Comparison of ENCODE assay signal across 35 cellular contexts in the genomic region with DNA sequence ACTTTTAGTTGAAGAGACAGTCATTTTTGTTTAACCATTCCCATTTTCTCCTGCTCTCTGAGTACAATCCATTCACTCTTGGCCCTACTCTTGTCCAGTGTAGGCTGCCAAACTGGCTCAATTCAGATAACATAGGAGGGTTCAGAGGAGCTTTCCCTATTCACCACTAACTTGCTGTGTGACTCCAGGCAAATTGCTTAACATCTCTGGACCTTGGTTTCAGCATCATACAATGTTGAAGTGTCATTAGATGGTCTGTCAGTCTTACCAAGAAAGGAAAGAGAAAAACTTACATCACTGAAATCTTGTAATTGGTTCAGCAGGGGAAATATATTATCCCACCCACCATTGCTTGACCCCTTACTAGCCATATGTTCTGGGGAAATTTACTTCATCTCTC.
"Had no signal": no experiment of that assay in that cellular context is flagged by ENCODE, and none has a peak within 500 bp of the region (broad histone marks: within the 10 kb centered on the region; RNA-seq: fewer than 3 reads in every experiment).

No MANE protein-coding gene starts in this region.

- H3K36me3 ChIP-seq: MG63 had no signal

- H3K27me3 ChIP-seq: MG63 had no signal

- H3K4me3 ChIP-seq: MG63 had no signal

- H3K9me3 ChIP-seq: MG63 had no signal

- DNase-seq: Karpas-422, Kasumi-1, MG63, MV-4-11, NCI-H1048, NCI-H1092, NCI-H1092 treated with DMSO at 0.1 percent for 48 hours, NCI-H1105, NCI-H1105 treated with DMSO at 0.1 percent for 48 hours, NCI-H1417, NCI-H1417 treated with DMSO at 0.1 percent for 48 hours, NCI-H1436, NCI-H1436 treated with DMSO at 0.1 percent for 48 hours, NCI-H146, NCI-H1694, NCI-H1694 treated with DMSO at 0.1 percent for 48 hours, NCI-H187 treated with DMSO at 0.1 percent for 48 hours, NCI-H1930, NCI-H2029, NCI-H2029 treated with DMSO at 0.1 percent for 48 hours, NCI-H2081, NCI-H2081 treated with DMSO at 0.1 percent for 48 hours, NCI-H2107, NCI-H2171, NCI-H2171 treated with DMSO at 0.1 percent for 48 hours, NCI-H2227 treated with DMSO at 0.1 percent for 48 hours, NCI-H226, NCI-H345, NCI-H446, NCI-H446 treated with DMSO at 0.1 percent for 48 hours, NCI-H510A, NCI-H510A treated with DMSO at 0.1 percent for 48 hours, NCI-H524, NCI-H524 treated with DMSO at 0.1 percent for 48 hours, NCI-H526 had no signal
